In genomic region chr5:164504141-164504772, GRCh38 we compare ENCODE assay signal across 8 cellular contexts.
DNase-seq lines count a peak whose midpoint lies in the region; ATAC-seq and TF ChIP-seq lines count a peak whose summit lies in the region.

No MANE protein-coding gene starts in this region.

- no peaks in the 10 kb centered on the region for H3F3A ChIP-seq in OCI-LY1 (ENCODE audit: insufficient read depth, low read length)

- H3K4me2 ChIP-seq in OCI-LY1 (ENCODE audit: low read length), result no peak overlapping the region
- H3K4me2 ChIP-seq in mesendoderm (ENCODE audit: low read length), result no peak overlapping the region

- TF ChIP-seq CTCF in OCI-LY1 (IDR thresholded peaks at IDR 0.05; ENCODE audit: low read length) (peak; percentile 77), colonic mucosa (IDR thresholded peaks at IDR 0.05) (peak; percentile 64)

- H4K5ac ChIP-seq in mesendoderm (ENCODE audit: low read length), result no peak overlapping the region

- H2AFZ ChIP-seq in OCI-LY1 (ENCODE audit: low read length), result no peak overlapping the region

- no peaks in the 10 kb centered on the region for H3K9me3 ChIP-seq in OCI-LY1 (ENCODE audit: low read length)
- H3K9me3 ChIP-seq in colonic mucosa, result no peaks in the 10 kb centered on the region

- no peak overlapping the region for H3K18ac ChIP-seq in mesendoderm (ENCODE audit: low read length)

- H3K27ac ChIP-seq in OCI-LY1 (ENCODE audit: low read depth, low read length, poor library complexity, severe bottlenecking) (no peak overlapping the region), colonic mucosa (no peak overlapping the region), mesendoderm (ENCODE audit: low read depth, low read length) (no peak overlapping the region)

- H3K4me3 ChIP-seq in OCI-LY1 (ENCODE audit: low read depth, low read length, poor library complexity, severe bottlenecking) (no peak overlapping the region), colonic mucosa (no peak overlapping the region), mesendoderm (ENCODE audit: low read length) (no peak overlapping the region)

- H3K9ac ChIP-seq in OCI-LY1 (ENCODE audit: low read length), result no peak overlapping the region
- no peak overlapping the region for H3K9ac ChIP-seq in colonic mucosa (ENCODE audit: low read depth in 2 of 2, low read length in 2 of 2)
- no peak overlapping the region for H3K9ac ChIP-seq in mesendoderm (ENCODE audit: low read length)

- no peak overlapping the region for H3K4ac ChIP-seq in mesendoderm (ENCODE audit: low read depth, low read length)

- H3K4me1 ChIP-seq in OCI-LY1 (ENCODE audit: insufficient read depth, low read length, severe bottlenecking) (no peaks in the 10 kb centered on the region), colonic mucosa (no peaks in the 10 kb centered on the region), mesendoderm (ENCODE audit: control insufficient read depth, low read depth, low read length) (no peaks in the 10 kb centered on the region)

- H3K36me3 ChIP-seq in OCI-LY1 (ENCODE audit: insufficient read depth, low read length) (no peaks in the 10 kb centered on the region), colonic mucosa (no peaks in the 10 kb centered on the region), mesendoderm (ENCODE audit: control insufficient read depth, insufficient read depth, low read length) (no peaks in the 10 kb centered on the region)

- no peaks in the 10 kb centered on the region for H3K9me2 ChIP-seq in OCI-LY1 (ENCODE audit: low read depth, low read length)

- peak; percentile 43 for DNase-seq in DMS53 treated with DMSO at 0.1 percent for 48 hours (lab: John Stamatoyannopoulos, UW; ENCODE audit: unreplicated experiment)
- peak; percentile 37 for DNase-seq in colonic mucosa
- DNase-seq in mesendoderm, result peak; percentile 59
- DNase-seq in cardiac septum (ENCODE audit: low spot score), result no peak

- WGBS in mesendoderm (ENCODE audit: extremely low coverage, insufficient coverage, low lambda C conversion rate), result no CpG with 5 or more reads among the region's 7 CpGs

- peak overlapping the region; percentile 57 for H2BK15ac ChIP-seq in mesendoderm (replicated peaks; ENCODE audit: low read depth)

- H2BK120ac ChIP-seq in mesendoderm (ENCODE audit: low read depth, low read length), result no peak overlapping the region

- no peaks in the 10 kb centered on the region for H4K20me1 ChIP-seq in OCI-LY1 (ENCODE audit: insufficient read depth, low read length)

- H3K56ac ChIP-seq in mesendoderm (ENCODE audit: low read length), result no peak overlapping the region

- no peaks in the 10 kb centered on the region for H3K79me1 ChIP-seq in mesendoderm (ENCODE audit: low read length)

- peak; percentile 68 for ATAC-seq in GM19324 (IDR thresholded peaks at IDR 0.05; ENCODE audit: low FRiP score, unreplicated experiment)
- peak; percentile 59 for ATAC-seq in HG03457 (IDR thresholded peaks at IDR 0.05; ENCODE audit: unreplicated experiment)
- no peak for ATAC-seq in HG03097 (IDR thresholded peaks at IDR 0.05; ENCODE audit: low FRiP score, unreplicated experiment)

- H2AK5ac ChIP-seq in mesendoderm (ENCODE audit: low read length), result no peak overlapping the region

- H3K27me3 ChIP-seq in OCI-LY1 (ENCODE audit: insufficient read depth, low read length) (no peaks in the 10 kb centered on the region), colonic mucosa (no peaks in the 10 kb centered on the region), mesendoderm (ENCODE audit: insufficient read depth, low read length, poor library complexity) (no peaks in the 10 kb centered on the region)

- H3K79me2 ChIP-seq in OCI-LY1 (ENCODE audit: insufficient read depth, low read length) (no peaks in the 10 kb centered on the region), mesendoderm (ENCODE audit: control insufficient read depth, insufficient read depth, low read length) (no peaks in the 10 kb centered on the region)

- no peak overlapping the region for H3K23ac ChIP-seq in mesendoderm (ENCODE audit: low read length)

- H4K8ac ChIP-seq in mesendoderm (ENCODE audit: low read depth, low read length), result peak overlapping the region; percentile 76

- H2BK5ac ChIP-seq in mesendoderm (ENCODE audit: low read length), result no peak overlapping the region

- intact Hi-C loops in colonic mucosa (cut with DNase I) (loop anchor here (5.0 kb wide), 2 partner anchors 492 to 807 kb away; no protein-coding TSS in a partner anchor), cardiac septum (cut with DNase I) (loop anchor here (5.0 to 10.0 kb wide), 3 partner anchors 492 to 939 kb away; no protein-coding TSS in a partner anchor)
